ENCODE assay signal across 1 cellular context in genomic region chr4:8079031-8079885, GRCh38.
TF ChIP-seq lines count a peak whose summit lies in the region.

No MANE protein-coding gene starts in this region.

TF ChIP-seq in K562, 482 proteins besides CTCF, POLR2A, EP300 and RAD21:
- TF ChIP-seq PKNOX1 (IDR thresholded peaks at IDR 0.05) = peak; percentile 40
- peak; percentile 40; the same call in 1 of the 2 replicates for TF ChIP-seq VEZF1 (CRISPR knock-in tag; IDR thresholded peaks at IDR 0.05)
- TF ChIP-seq RFX1 (IDR thresholded peaks at IDR 0.05) = peak; percentile 85
- no peak for TF ChIP-seq RFX5 (IDR thresholded peaks at IDR 0.05; ENCODE audit: low read depth, low read length)
- no peak for TF ChIP-seq NR3C1 (CRISPR knock-in tag; IDR thresholded peaks at IDR 0.05)
- no peak for TF ChIP-seq RBM25 (IDR thresholded peaks at IDR 0.05; ENCODE audit: low read depth, low read length, severe bottlenecking)
- 0 out of 2 replicates have a peak, but pooled peaks have one; percentile 28 for TF ChIP-seq TFAP4 (CRISPR knock-in tag; IDR thresholded peaks at IDR 0.05; ENCODE audit: borderline replicate concordance)
- TF ChIP-seq DLX4 (CRISPR knock-in tag; IDR thresholded peaks at IDR 0.05) = no peak
- no peak for TF ChIP-seq MEF2D (tag; conservative IDR thresholded peaks at IDR 0.05; ENCODE audit: low read depth)
- TF ChIP-seq SRSF7 (optimal IDR thresholded peaks at IDR 0.05; ENCODE audit: low read depth, low read length) = no peak
- peak; percentile 7 for TF ChIP-seq MEIS2 (IDR thresholded peaks at IDR 0.05; ENCODE audit: partially characterized antibody)
- TF ChIP-seq SMARCE1 (IDR thresholded peaks at IDR 0.05) = no peak
- no peak for TF ChIP-seq CHD2 (IDR thresholded peaks at IDR 0.05; ENCODE audit: low read depth, low read length)
- no peak for TF ChIP-seq DIDO1 (tag; IDR thresholded peaks at IDR 0.05; ENCODE audit: low read depth)
- no peak for TF ChIP-seq GABPA (tag; conservative IDR thresholded peaks at IDR 0.05; ENCODE audit: low read depth)
- TF ChIP-seq REST (CRISPR knock-in tag; IDR thresholded peaks at IDR 0.05; ENCODE audit: low read depth) = no peak
